19 cellular contexts compared by ENCODE assay signal in genomic region chr2:149716687-149717086, GRCh38.
DNase-seq lines count a peak whose midpoint lies in the region; ATAC-seq and TF ChIP-seq lines count a peak whose summit lies in the region.
"Had no signal": no experiment of that assay in that cellular context is flagged by ENCODE, and none has a peak within 500 bp of the region (broad histone marks: within the 10 kb centered on the region; RNA-seq: fewer than 3 reads in every experiment).

No MANE protein-coding gene starts in this region.

- H3K4me3 Mint-ChIP-seq in H9: no peak overlapping the region
- H3K4me3 Mint-ChIP-seq: B cell; CD4-positive, alpha-beta T cell had no signal

- H3K79me1 ChIP-seq in H9 (ENCODE audit: insufficient read depth, low read depth, low read length, poor library complexity, severe bottlenecking): no peaks in the 10 kb centered on the region

- no peak overlapping the region for H3K4me2 ChIP-seq in H9 (ENCODE audit: insufficient read depth, insufficient read length, low read length)

- H3K4ac ChIP-seq in H9 (ENCODE audit: low read depth, low read length): no peak overlapping the region

- H3T11ph ChIP-seq in H9 (ENCODE audit: low read length): no peak overlapping the region

- H3K18ac ChIP-seq in H9 (ENCODE audit: insufficient read length, low read depth, low read length): no peak overlapping the region

- peak overlapping the region; percentile 33 for H2AFZ ChIP-seq in H9 (ENCODE audit: low read length)

- no peaks in the 10 kb centered on the region; a peak in 1 of 5 replicates for H3K9me3 Mint-ChIP-seq in H9
- H3K9me3 Mint-ChIP-seq: CD4-positive, alpha-beta T cell had no signal

- WGBS in H9 (ENCODE audit: extremely low coverage, insufficient read length, low lambda C conversion rate): no CpG with 5 or more reads among the region's 6 CpGs

- H3K27me3 Mint-ChIP-seq in H9 (ENCODE audit: low read depth): no peaks in the 10 kb centered on the region
- H3K27me3 Mint-ChIP-seq: B cell; CD4-positive, alpha-beta T cell had no signal

- no peak for ATAC-seq in GM21423 (IDR thresholded peaks at IDR 0.05; ENCODE audit: unreplicated experiment)

- H4K20me1 ChIP-seq in H9 (ENCODE audit: control insufficient read depth, insufficient read depth, insufficient read length): no peaks in the 10 kb centered on the region

- no peak overlapping the region for H4K8ac ChIP-seq in H9 (replicated peaks; ENCODE audit: insufficient read length, low read depth, low read length)

- no peak overlapping the region for H3K27ac ChIP-seq in H9 (ENCODE audit: insufficient read length, low read depth, low read length)
- H3K27ac ChIP-seq: Peyer's patch had no signal

- no peak overlapping the region for H2BK20ac ChIP-seq in H9 (ENCODE audit: low read depth, low read length, poor library complexity, severe bottlenecking)

- H3K79me2 ChIP-seq in H9 (ENCODE audit: insufficient read depth, low read length): no peaks in the 10 kb centered on the region

- no peaks in the 10 kb centered on the region for H3K23me2 ChIP-seq in H9 (ENCODE audit: insufficient read length, low read depth, low read length, poor library complexity, severe bottlenecking)

- H2BK120ac ChIP-seq in H9 (ENCODE audit: low read depth, low read length, poor library complexity, severe bottlenecking): no peak overlapping the region

- no peak overlapping the region for H2BK5ac ChIP-seq in H9 (ENCODE audit: insufficient read length, low read length)

- TF ChIP-seq CTCF in H9 (conservative IDR thresholded peaks at IDR 0.05): no peak

- no peak overlapping the region for H4K91ac ChIP-seq in H9 (ENCODE audit: insufficient read length, low read depth, low read length)

- no peaks in the 10 kb centered on the region for H3K36me3 Mint-ChIP-seq in H9 (ENCODE audit: insufficient read depth in 1 of 3, low read depth in 3 of 3)

- no peak overlapping the region for H2BK15ac ChIP-seq in H9 (ENCODE audit: low read depth, low read length)

- no peak overlapping the region for H3K9ac ChIP-seq in H9 (ENCODE audit: extremely low read depth, insufficient read length, low read length)

- H4K5ac ChIP-seq in H9 (ENCODE audit: insufficient read length, low read depth, low read length): no peak overlapping the region

- no peak overlapping the region for H2BK12ac ChIP-seq in H9 (ENCODE audit: insufficient read length, low read depth, low read length)

- no peaks in the 10 kb centered on the region; the same call in 1 of the 2 replicates for H3K4me1 ChIP-seq in H9 (ENCODE audit: insufficient read depth, low read length)
- H3K4me1 ChIP-seq: Peyer's patch had no signal

- no peak for DNase-seq in H9
- peak; percentile 87 for DNase-seq in cerebellar cortex (ENCODE audit: low spot score)
- DNase-seq in iris pigment epithelial cell (ENCODE audit: low read depth): peak; percentile 21
- peak; percentile 33 for DNase-seq in renal cortical epithelial cell (ENCODE audit: low read depth)
- DNase-seq in epidermal melanocyte (ENCODE audit: insufficient read length, low spot score): no peak
- DNase-seq in NCI-H2227 treated with DMSO at 0.1 percent for 48 hours (lab: John Stamatoyannopoulos, UW): no peak
- DNase-seq: ACHN; CD4-positive, alpha-beta T cell; DMS79; Karpas-422; MM.1S; NCI-H1105 treated with DMSO at 0.1 percent for 48 hours; NCI-H187 treated with DMSO at 0.1 percent for 48 hours; NCI-H446 treated with DMSO at 0.1 percent for 48 hours; NCI-H774; Peyer's patch; Right ventricle myocardium superior had no signal

- H2AK5ac ChIP-seq in H9 (ENCODE audit: insufficient read length, low read length): no peak overlapping the region

- H3K56ac ChIP-seq in H9 (ENCODE audit: insufficient read length, low read depth, low read length): no peak overlapping the region

- peaks cover 12 to 15% of the 10 kb centered on the region in 2 experiments for H3K4me1 Mint-ChIP-seq in H9
- H3K4me1 Mint-ChIP-seq: B cell had no signal

- H3K27me3 ChIP-seq in H9 (ENCODE audit: insufficient read depth, low read length): no peaks in the 10 kb centered on the region
- H3K27me3 ChIP-seq: Peyer's patch had no signal

- peak overlapping the region; percentile 51 to 94 (median 79); a peak in 3 of 7 replicates for H3K27ac Mint-ChIP-seq in H9
- H3K27ac Mint-ChIP-seq: B cell; CD4-positive, alpha-beta T cell had no signal

- H3K9me3 ChIP-seq in H9 (ENCODE audit: control insufficient read depth, low read depth, low read length): no peaks in the 10 kb centered on the region
- H3K9me3 ChIP-seq: Peyer's patch had no signal

- no peak overlapping the region for H3K14ac ChIP-seq in H9 (ENCODE audit: insufficient read depth, low read length)

- no peak overlapping the region for H3K23ac ChIP-seq in H9 (ENCODE audit: insufficient read length, low read depth, low read length)

Comparison
In these comparisons a context has a peak if more than half of its experiments do, and no peak if none do; other contexts are left out.
1. DNase-seq: peak in cerebellar cortex (single experiment), iris pigment epithelial cell (single experiment) and renal cortical epithelial cell (single experiment); none in H9 (single experiment), epidermal melanocyte (single experiment) and NCI-H2227 treated with DMSO at 0.1 percent for 48 hours (single experiment).